Comparison of ENCODE assay signal across 28 cellular contexts in genomic region chr3:189597918-189598317, GRCh38.
"Had no signal": no experiment of that assay in that cellular context is flagged by ENCODE, and none has a peak within 500 bp of the region (broad histone marks: within the 10 kb centered on the region; RNA-seq: fewer than 3 reads in every experiment).

No MANE protein-coding gene starts in this region.

- H2AFZ ChIP-seq: neural progenitor cell, parathyroid adenoma had no signal

- H3K27ac Mint-ChIP-seq: natural killer cell; nephron; neural progenitor cell; progenitor cell of endocrine pancreas; stimulated activated effector memory CD8-positive, alpha-beta T cell treated with anti-CD3 and anti-CD28 coated beads, Interleukin-12 subunit alpha, Interleukin-12 subunit beta, amount 100 ng/mL, for 72 hours; stimulated activated naive B cell treated with anti-CD40 and anti-IgM and Interleukin-4, amounts not matched to agents 10 μg/mL and 1 μg/mL and 100 μg/mL, for 72 hours; stimulated activated naive CD8-positive, alpha-beta T cell treated with anti-CD3 and anti-CD28 coated beads, Interleukin-15, Interleukin-2, amounts not matched to agents 100 ng/mL and 50 ng/mL, for 24 hours had no signal

- H3K27me3 ChIP-seq: neural progenitor cell, ovary, stomach, thyroid gland, tibial nerve, upper lobe of left lung, vagina had no signal

- ATAC-seq: natural killer cell; psoas muscle; right cardiac atrium; sciatic nerve; stimulated activated effector memory CD8-positive, alpha-beta T cell treated with anti-CD3 and anti-CD28 coated beads, Interleukin-12 subunit alpha, Interleukin-12 subunit beta, amount 100 ng/mL, for 72 hours; stimulated activated naive B cell treated with anti-CD40 and anti-IgM and Interleukin-4, amounts not matched to agents 10 μg/mL and 1 μg/mL and 100 μg/mL, for 72 hours had no signal

- H3K9me3 Mint-ChIP-seq: stimulated activated effector memory CD8-positive, alpha-beta T cell treated with anti-CD3 and anti-CD28 coated beads, Interleukin-12 subunit alpha, Interleukin-12 subunit beta, amount 100 ng/mL, for 72 hours; stimulated activated naive CD8-positive, alpha-beta T cell treated with anti-CD3 and anti-CD28 coated beads, Interleukin-15, Interleukin-2, amounts not matched to agents 100 ng/mL and 50 ng/mL, for 24 hours had no signal

- H3K4me1 Mint-ChIP-seq: natural killer cell; nephron; neural progenitor cell; stimulated activated effector memory CD8-positive, alpha-beta T cell treated with anti-CD3 and anti-CD28 coated beads, Interleukin-12 subunit alpha, Interleukin-12 subunit beta, amount 100 ng/mL, for 72 hours; stimulated activated naive B cell treated with anti-CD40 and anti-IgM and Interleukin-4, amounts not matched to agents 10 μg/mL and 1 μg/mL and 100 μg/mL, for 72 hours had no signal

- H3K36me3 ChIP-seq: neural progenitor cell, ovary, stomach, thoracic aorta, thyroid gland, tibial nerve, upper lobe of left lung, vagina had no signal

- H3K4me3 Mint-ChIP-seq: natural killer cell; nephron; neural progenitor cell; stimulated activated effector memory CD8-positive, alpha-beta T cell treated with anti-CD3 and anti-CD28 coated beads, Interleukin-12 subunit alpha, Interleukin-12 subunit beta, amount 100 ng/mL, for 72 hours; stimulated activated naive B cell treated with anti-CD40 and anti-IgM and Interleukin-4, amounts not matched to agents 10 μg/mL and 1 μg/mL and 100 μg/mL, for 72 hours; stimulated activated naive CD8-positive, alpha-beta T cell treated with anti-CD3 and anti-CD28 coated beads, Interleukin-15, Interleukin-2, amounts not matched to agents 100 ng/mL and 50 ng/mL, for 24 hours had no signal

- H3K27ac ChIP-seq: neural progenitor cell, ovary, parathyroid adenoma, psoas muscle, skin epidermis, stomach, thoracic aorta, thyroid gland, tibial nerve, upper lobe of left lung, vagina had no signal

- H3K27me3 Mint-ChIP-seq: stimulated activated naive B cell treated with anti-CD40 and anti-IgM and Interleukin-4, amounts not matched to agents 10 μg/mL and 1 μg/mL and 100 μg/mL, for 72 hours; stimulated activated naive CD8-positive, alpha-beta T cell treated with anti-CD3 and anti-CD28 coated beads, Interleukin-15, Interleukin-2, amounts not matched to agents 100 ng/mL and 50 ng/mL, for 24 hours had no signal

- H3K4me2 ChIP-seq: neural progenitor cell had no signal

- DNase-seq: natural killer cell; occipital lobe; ovary; posterior cingulate gyrus; psoas muscle; right cardiac atrium; stimulated activated CD4-positive, alpha-beta T cell treated with anti-CD3 and anti-CD28 coated beads, Interleukin-15, amount 100 ng/mL, for 24 hours; stimulated activated CD4-positive, alpha-beta T cell treated with anti-CD3 and anti-CD28 coated beads, Interleukin-2, amount 100 ng/mL, for 24 hours; stimulated activated CD4-positive, alpha-beta T cell treated with anti-CD3 and anti-CD28 coated beads, Interleukin-2, amount 100 ng/mL, for 48 hours; stimulated activated CD4-positive, alpha-beta T cell treated with anti-CD3 and anti-CD28 coated beads, Interleukin-4, amount 100 ng/mL, for 24 hours; stimulated activated naive B cell treated with anti-CD40 and anti-IgM and Interleukin-4, amounts not matched to agents 10 μg/mL and 1 μg/mL and 100 μg/mL, for 72 hours; stimulated activated naive CD4-positive, alpha-beta T cell treated with Interleukin-2 at 50 U/mL for 16 hours; stomach; thyroid gland; trophoblast cell; upper lobe of left lung had no signal

- H3K4me3 ChIP-seq: neural progenitor cell, ovary, psoas muscle, skin epidermis, stomach, thoracic aorta, thyroid gland, tibial nerve, upper lobe of left lung, vagina had no signal

- FAIRE-seq: urothelium cell line had no signal

- H3K36me3 Mint-ChIP-seq: natural killer cell; neural progenitor cell; stimulated activated effector memory CD8-positive, alpha-beta T cell treated with anti-CD3 and anti-CD28 coated beads, Interleukin-12 subunit alpha, Interleukin-12 subunit beta, amount 100 ng/mL, for 72 hours had no signal

- H3K4me1 ChIP-seq: neural progenitor cell, parathyroid adenoma, psoas muscle, thyroid gland, tibial nerve, upper lobe of left lung, vagina had no signal

- H3K9ac ChIP-seq: neural progenitor cell, parathyroid adenoma had no signal

- H3K9me3 ChIP-seq: ovary, psoas muscle, stomach, thoracic aorta, thyroid gland, upper lobe of left lung, vagina had no signal
